Comparison of ENCODE assay signal across 15 cellular contexts in genomic region chr15:89051875-89052274, GRCh38. TPM values are rescaled to one million over a fixed set of nuclear protein-coding genes. Genes with fewer than 3 reads are reported as not detected.
DNase-seq lines count a peak whose midpoint lies in the region; ATAC-seq and TF ChIP-seq lines count a peak whose summit lies in the region.
"Had no signal": no experiment of that assay in that cellular context is flagged by ENCODE, and none has a peak within 500 bp of the region (broad histone marks: within the 10 kb centered on the region; RNA-seq: fewer than 3 reads in every experiment).

No MANE protein-coding gene starts in this region.

- no peak overlapping the region for H2AFZ ChIP-seq in osteoblast (ENCODE audit: low read length)

- peak; percentile 87 for DNase-seq in AG09309 (ENCODE audit: low read depth)
- DNase-seq in M059J (ENCODE audit: low read depth) = peak; percentile 54
- peak; percentile 99 for DNase-seq in fibroblast of mammary gland (ENCODE audit: low read depth)
- DNase-seq in osteoblast (ENCODE audit: insufficient read length, low spot score, missing footprints) = peak; percentile 93
- DNase-seq in stimulated activated CD4-positive, alpha-beta T cell treated with anti-CD3 and anti-CD28 coated beads, Interleukin-4, amount 100 ng/mL, for 4 hours = no peak
- no peak for DNase-seq in stimulated activated CD4-positive, alpha-beta T cell treated with anti-CD3 and anti-CD28 coated beads, Interleukin-15, amount 100 ng/mL, for 24 hours
- DNase-seq in SIG-M5 treated with dmso at 0.1 percent for 504 hours (lab: John Stamatoyannopoulos, UW; ENCODE audit: unreplicated experiment) = no peak
- DNase-seq: activated T-cell treated with anti-CD3 and anti-CD28 coated beads, Interleukin-2, amount 50 U/mL, for 72 hours; hypothalamus; NCI-H1048; NCI-H524; SIG-M5; stimulated activated CD4-positive, alpha-beta T cell treated with anti-CD3 and anti-CD28 coated beads, Interleukin-2, amount 100 ng/mL, for 24 hours had no signal

- H3K4me2 ChIP-seq in osteoblast (ENCODE audit: insufficient read depth, low read length) = peak overlapping the region; percentile 62

- H3K9me3 ChIP-seq in osteoblast (ENCODE audit: low read depth, low read length) = no peaks in the 10 kb centered on the region

- no peaks in the 10 kb centered on the region for H3K36me3 ChIP-seq in osteoblast (ENCODE audit: insufficient read depth, low read length)

- H3K79me2 ChIP-seq in osteoblast (ENCODE audit: insufficient read depth, low read length) = no peaks in the 10 kb centered on the region

- no peaks in the 10 kb centered on the region for H3K27me3 ChIP-seq in osteoblast (ENCODE audit: insufficient read depth, low read length)

- peaks cover 26% of the 10 kb centered on the region for H3K4me1 ChIP-seq in osteoblast (ENCODE audit: insufficient read depth, low read length)

- H4K20me1 ChIP-seq in osteoblast (ENCODE audit: insufficient read depth, low read length) = no peaks in the 10 kb centered on the region

- ATAC-seq in GM21360 (IDR thresholded peaks at IDR 0.05; ENCODE audit: unreplicated experiment) = no peak
- ATAC-seq: activated T-cell treated with anti-CD3 and anti-CD28 coated beads, Interleukin-2, amount 50 U/mL, for 72 hours; WTC11 had no signal

- no peak for TF ChIP-seq CTCF in AG09309 (IDR thresholded peaks at IDR 0.05; ENCODE audit: control insufficient read depth, insufficient read depth, low read depth, low read length, missing control alignments)
- TF ChIP-seq CTCF in fibroblast of mammary gland (conservative IDR thresholded peaks at IDR 0.05; ENCODE audit: control insufficient read depth, insufficient read depth, low read depth, low read length) = no peak
- TF ChIP-seq CTCF in osteoblast (IDR thresholded peaks at IDR 0.05; ENCODE audit: extremely low read depth, low read depth, low read length) = no peak

- H3K4me3 ChIP-seq in AG09309 (ENCODE audit: control insufficient read depth, low read depth, low read length) (no peak overlapping the region), fibroblast of mammary gland (ENCODE audit: control insufficient read depth, low read depth, low read length) (no peak overlapping the region), osteoblast (ENCODE audit: insufficient read depth, low read length) (no peak overlapping the region)

- H3K27ac ChIP-seq in osteoblast (ENCODE audit: low read depth, low read length) = peak overlapping the region; percentile 99

RNA-seq across cellular contexts. Expression of gene ABHD2, which starts 36.4 kb away (rescaled TPM):
- 34.6 and 60.5 TPM in 2 replicates for total RNA-seq in M059J (2014; rRNA removed; shearing (Covaris generic))
- 115 and 151 TPM in 2 replicates for total RNA-seq in osteoblast

Comparison
In these comparisons a context has a peak if more than half of its experiments do, and no peak if none do; other contexts are left out.
1. DNase-seq: peak in AG09309 (single experiment), M059J (single experiment), fibroblast of mammary gland (single experiment) and osteoblast (single experiment); none in stimulated activated CD4-positive, alpha-beta T cell treated with anti-CD3 and anti-CD28 coated beads, Interleukin-4, amount 100 ng/mL, for 4 hours (0 of 2), stimulated activated CD4-positive, alpha-beta T cell treated with anti-CD3 and anti-CD28 coated beads, Interleukin-15, amount 100 ng/mL, for 24 hours (single experiment) and SIG-M5 treated with dmso at 0.1 percent for 504 hours (single experiment).